In genomic region chr1:204447220-204447619, GRCh38 we compare ENCODE assay signal across 16 cellular contexts. TPM values are rescaled to one million over a fixed set of nuclear protein-coding genes. Genes with fewer than 3 reads are reported as not detected.
DNase-seq lines count a peak whose midpoint lies in the region; ATAC-seq and TF ChIP-seq lines count a peak whose summit lies in the region.
"Had no signal": no experiment of that assay in that cellular context is flagged by ENCODE, and none has a peak within 500 bp of the region (broad histone marks: within the 10 kb centered on the region; RNA-seq: fewer than 3 reads in every experiment).

No MANE protein-coding gene starts in this region.

- H3K27ac Mint-ChIP-seq in type B pancreatic cell = peak overlapping the region; percentile 29
- no peak overlapping the region for H3K27ac Mint-ChIP-seq in activated T-cell treated with anti-CD3 and anti-CD28 coated beads, Interleukin-2, amount 50 U/mL, for 72 hours

- H3K36me3 ChIP-seq in right atrium auricular region (peaks cover 44% of the 10 kb centered on the region), ectodermal cell (ENCODE audit: control insufficient read depth, insufficient read depth, low read length) (peaks cover 52% of the 10 kb centered on the region), neuronal stem cell (replicated peaks in 1 of 2; ENCODE audit: control insufficient read depth in 2 of 2, insufficient read depth in 2 of 2, low read length in 2 of 2) (peaks cover 49 to 97% of the 10 kb centered on the region in 2 donors)
- H3K36me3 ChIP-seq: prostate gland had no signal

- H2BK15ac ChIP-seq in neuronal stem cell (ENCODE audit: low read length) = no peak overlapping the region

- no peaks in the 10 kb centered on the region for H3K79me1 ChIP-seq in neuronal stem cell (ENCODE audit: low read depth, low read length)

- peaks cover 28% of the 10 kb centered on the region for H3K4me1 Mint-ChIP-seq in type B pancreatic cell (ENCODE audit: unreplicated experiment)
- H3K4me1 Mint-ChIP-seq in activated T-cell treated with anti-CD3 and anti-CD28 coated beads, Interleukin-2, amount 50 U/mL, for 72 hours (ENCODE audit: low read depth) = peaks cover 65% of the 10 kb centered on the region

- no peak overlapping the region for H2BK120ac ChIP-seq in neuronal stem cell (ENCODE audit: low read depth, low read length)

- no peak for ATAC-seq in left cardiac atrium
- ATAC-seq in activated T-cell treated with anti-CD3 and anti-CD28 coated beads, Interleukin-2, amount 50 U/mL, for 72 hours (replicated peaks in 1 of 2) = no peak

- H4K8ac ChIP-seq in neuronal stem cell (ENCODE audit: low read depth, low read length) = no peak overlapping the region

- no peaks in the 10 kb centered on the region for H3K27me3 Mint-ChIP-seq in type B pancreatic cell
- H3K27me3 Mint-ChIP-seq in activated T-cell treated with anti-CD3 and anti-CD28 coated beads, Interleukin-2, amount 50 U/mL, for 72 hours (ENCODE audit: low read depth) = no peaks in the 10 kb centered on the region
- H3K27me3 Mint-ChIP-seq: activated CD8-positive, alpha-beta T cell treated with anti-CD3 and anti-CD28 coated beads for 36 hours had no signal

- no peak overlapping the region for H3K4ac ChIP-seq in neuronal stem cell (ENCODE audit: low read length)

- no peak overlapping the region for H3K9ac ChIP-seq in neuronal stem cell (ENCODE audit: low read depth, low read length, poor library complexity)

- no peak overlapping the region for H3K14ac ChIP-seq in neuronal stem cell (ENCODE audit: low read length)

- DNase-seq in right atrium auricular region (ENCODE audit: low spot score) (no peak), left cardiac atrium (no peak), neuronal stem cell (ENCODE audit: low spot score) (no peak), type B pancreatic cell (ENCODE audit: extremely low spot score, unreplicated experiment) (no peak)
- no peak for DNase-seq in activated T-cell treated with anti-CD3 and anti-CD28 coated beads, Interleukin-2, amount 50 U/mL, for 72 hours
- DNase-seq in NK-92 treated with Interleukin-12 subunit alpha and Interleukin-12 subunit beta, amount 100 ng/mL, for 24 hours (lab: John Stamatoyannopoulos, UW) = no peak
- DNase-seq in activated CD4-positive, alpha-beta T cell treated with anti-CD3 and anti-CD28 coated beads for 1 hour = no peak
- DNase-seq: activated CD8-positive, alpha-beta T cell treated with anti-CD3 and anti-CD28 coated beads for 36 hours; erythroblast; midbrain; MV-4-11; NCI-H526 treated with DMSO at 0.1 percent for 48 hours had no signal

- TF ChIP-seq CTCF in right atrium auricular region (IDR thresholded peaks at IDR 0.05) (no peak), type B pancreatic cell (conservative IDR thresholded peaks at IDR 0.05) (no peak)

- H3K4me3 Mint-ChIP-seq in type B pancreatic cell = no peak overlapping the region
- no peak overlapping the region for H3K4me3 Mint-ChIP-seq in activated T-cell treated with anti-CD3 and anti-CD28 coated beads, Interleukin-2, amount 50 U/mL, for 72 hours
- H3K4me3 Mint-ChIP-seq: activated CD8-positive, alpha-beta T cell treated with anti-CD3 and anti-CD28 coated beads for 36 hours had no signal

- peak overlapping the region; percentile 17 for H3K18ac ChIP-seq in neuronal stem cell (ENCODE audit: low read length)

- H3K4me3 ChIP-seq in right atrium auricular region (no peak overlapping the region), ectodermal cell (ENCODE audit: insufficient read depth, low read depth, low read length) (no peak overlapping the region), neuronal stem cell (ENCODE audit: low read length in 2 of 2) (no peak overlapping the region)
- H3K4me3 ChIP-seq: GM12878, prostate gland, suprapubic skin had no signal

- H3K36me3 Mint-ChIP-seq in type B pancreatic cell = peaks cover 42% of the 10 kb centered on the region
- H3K36me3 Mint-ChIP-seq in activated T-cell treated with anti-CD3 and anti-CD28 coated beads, Interleukin-2, amount 50 U/mL, for 72 hours (ENCODE audit: insufficient read depth in 2 of 2) = peaks cover 7 to 21% of the 10 kb centered on the region in 2 donors

- H2AFZ ChIP-seq in neuronal stem cell (ENCODE audit: low read length) = no peak overlapping the region

- H3K23ac ChIP-seq in neuronal stem cell (ENCODE audit: low read depth, low read length, poor library complexity) = no peak overlapping the region

- H2BK5ac ChIP-seq in neuronal stem cell (ENCODE audit: low read length) = peak overlapping the region; percentile 34

- H2AK5ac ChIP-seq in neuronal stem cell (ENCODE audit: low read depth, low read length) = peak overlapping the region; percentile 58

- no peak overlapping the region for H4K91ac ChIP-seq in neuronal stem cell (ENCODE audit: low read depth, low read length, poor library complexity)

- H3K27ac ChIP-seq in right atrium auricular region (peak overlapping the region; percentile 32 to 34), ectodermal cell (ENCODE audit: insufficient read depth, low read depth, low read length, poor library complexity, severe bottlenecking) (peak overlapping the region; percentile 65), neuronal stem cell (replicated peaks; ENCODE audit: low read length) (peak overlapping the region; percentile 72)
- H3K27ac ChIP-seq: suprapubic skin had no signal

- no peak overlapping the region for H2BK12ac ChIP-seq in neuronal stem cell (ENCODE audit: low read length)

- peaks cover 0 to 68% of the 10 kb centered on the region in 2 donors for H3K4me1 ChIP-seq in right atrium auricular region
- H3K4me1 ChIP-seq in ectodermal cell (ENCODE audit: control insufficient read depth, insufficient read depth, low read length) = peaks cover 23% of the 10 kb centered on the region
- H3K4me1 ChIP-seq in neuronal stem cell (ENCODE audit: control insufficient read depth in 2 of 2, insufficient read depth in 1 of 2, low read depth in 1 of 2, low read length in 2 of 2) = peaks cover 11 to 23% of the 10 kb centered on the region in 2 donors

- no peaks in the 10 kb centered on the region for H3K9me3 Mint-ChIP-seq in type B pancreatic cell
- no peaks in the 10 kb centered on the region for H3K9me3 Mint-ChIP-seq in activated T-cell treated with anti-CD3 and anti-CD28 coated beads, Interleukin-2, amount 50 U/mL, for 72 hours
- H3K9me3 Mint-ChIP-seq: activated CD8-positive, alpha-beta T cell treated with anti-CD3 and anti-CD28 coated beads for 36 hours had no signal

- intact Hi-C loops in left cardiac atrium (cut with DNase I) = loop anchor here (2.0 to 5.0 kb wide), 2 partner anchors 48 to 55 kb away; partner anchors contain the start of gene PIK3C2B (in 1 of the 2)

- H3K9me3 ChIP-seq in right atrium auricular region (no peaks in the 10 kb centered on the region), ectodermal cell (ENCODE audit: control insufficient read depth, low read length) (no peaks in the 10 kb centered on the region), neuronal stem cell (replicated peaks in 1 of 2; ENCODE audit: control insufficient read depth in 2 of 2, insufficient read depth in 1 of 2, low read depth in 1 of 2, low read length in 2 of 2) (no peaks in the 10 kb centered on the region)
- H3K9me3 ChIP-seq: prostate gland, suprapubic skin had no signal

- peak overlapping the region; percentile 45 for H3K4me2 ChIP-seq in neuronal stem cell (ENCODE audit: insufficient read depth, low read length, poor library complexity, severe bottlenecking)

- 85 to 90% methylated on average over 6 of the region's 6 CpGs for WGBS in ectodermal cell, 2 experiments
- no CpG with 5 or more reads among the region's 6 CpGs for WGBS in neuronal stem cell (ENCODE audit: extremely low coverage in 2 of 2, insufficient read length in 2 of 2, insufficient replicate concordance in 1 of 2), 2 donors

- no peaks in the 10 kb centered on the region for H3K27me3 ChIP-seq in right atrium auricular region
- no peaks in the 10 kb centered on the region for H3K27me3 ChIP-seq in ectodermal cell (ENCODE audit: control insufficient read depth, insufficient read depth, low read length, poor library complexity, severe bottlenecking)
- H3K27me3 ChIP-seq in neuronal stem cell (ENCODE audit: control insufficient read depth in 3 of 3, insufficient read depth in 3 of 3, low read depth in 1 of 3, low read length in 3 of 3) = no peaks in the 10 kb centered on the region
- H3K27me3 ChIP-seq: suprapubic skin had no signal

RNA-seq across cellular contexts. Expression of gene PPP1R15B, which starts 35.6 kb away (rescaled TPM):
- total RNA-seq in right atrium auricular region (10 to 100 TPM; 27.3 to 30.9 TPM), left cardiac atrium (10 to 100 TPM; 22.1 to 37.5 TPM), type B pancreatic cell (ENCODE audit: low replicate concordance) (43.3 and 48.9 TPM in 2 replicates)
- polyA plus RNA-seq in ectodermal cell (2013, experiment 1 of 4) = 30.9 TPM
- 34.1 TPM for polyA plus RNA-seq in ectodermal cell (2013, experiment 2 of 4)
- polyA plus RNA-seq in ectodermal cell (2013, experiment 3 of 4) = 25.7 TPM
- 26.7 TPM for polyA plus RNA-seq in ectodermal cell (2013, experiment 4 of 4)
- polyA plus RNA-seq in neuronal stem cell (2013, experiment 1 of 2) = 18.4 TPM
- polyA plus RNA-seq in neuronal stem cell (2013, experiment 2 of 2) = 19.2 TPM
- total RNA-seq in activated T-cell treated with anti-CD3 and anti-CD28 coated beads, Interleukin-2, amount 50 U/mL, for 72 hours = 10 to 100 TPM; 82.9 to 94.2 TPM

RNA-seq across cellular contexts. Expression of gene PIK3C2B, which starts 47.4 kb away (rescaled TPM):
- total RNA-seq in right atrium auricular region (10 to 100 TPM; 13.1 to 19.4 TPM), left cardiac atrium (10 to 100 TPM; 21.2 to 21.7 TPM), type B pancreatic cell (ENCODE audit: low replicate concordance) (55.1 and 77.5 TPM in 2 replicates)
- 55.0 TPM for polyA plus RNA-seq in ectodermal cell (2013, experiment 1 of 4)
- polyA plus RNA-seq in ectodermal cell (2013, experiment 2 of 4) = 49.3 TPM
- 39.7 TPM for polyA plus RNA-seq in ectodermal cell (2013, experiment 3 of 4)
- polyA plus RNA-seq in ectodermal cell (2013, experiment 4 of 4) = 49.0 TPM
- polyA plus RNA-seq in neuronal stem cell (2013, experiment 1 of 2) = 15.3 TPM
- 16.6 TPM for polyA plus RNA-seq in neuronal stem cell (2013, experiment 2 of 2)
- total RNA-seq in activated T-cell treated with anti-CD3 and anti-CD28 coated beads, Interleukin-2, amount 50 U/mL, for 72 hours = 10 to 100 TPM; 43.1 to 54.5 TPM
